Comparison of ENCODE assay signal across 20 cellular contexts in genomic region chr22:48488149-48488551, GRCh38.
DNase-seq lines count a peak whose midpoint lies in the region; ATAC-seq and TF ChIP-seq lines count a peak whose summit lies in the region.
"Had no signal": no experiment of that assay in that cellular context is flagged by ENCODE, and none has a peak within 500 bp of the region (broad histone marks: within the 10 kb centered on the region; RNA-seq: fewer than 3 reads in every experiment).

No MANE protein-coding gene starts in this region.

- peak overlapping the region; percentile 61 for H3K4me3 Mint-ChIP-seq in GM23338
- H3K4me3 Mint-ChIP-seq in T-helper 17 cell: no peak overlapping the region
- H3K4me3 Mint-ChIP-seq: activated naive CD4-positive, alpha-beta T cell treated with anti-CD3 and anti-CD28 coated beads, Interleukin-2, amount 50 U/mL, for 24 hours had no signal

- H3K9me2 ChIP-seq in GM23338 (ENCODE audit: insufficient read depth): no peaks in the 10 kb centered on the region

- ATAC-seq in GM23338 (no peak), HG03097 (IDR thresholded peaks at IDR 0.05; ENCODE audit: low FRiP score, unreplicated experiment) (no peak), T-helper 17 cell (no peak), GM21515 (IDR thresholded peaks at IDR 0.05; ENCODE audit: unreplicated experiment) (no peak)
- ATAC-seq: upper lobe of right lung had no signal

- H3K4me3 ChIP-seq in GM23338 (no peak overlapping the region), astrocyte of the spinal cord (ENCODE audit: low read depth, low read length) (no peak overlapping the region), mesendoderm (ENCODE audit: low read length) (no peak overlapping the region)
- H3K4me3 ChIP-seq: cardiac muscle cell, HAP-1, Peyer's patch, upper lobe of right lung had no signal

- H4K5ac ChIP-seq in mesendoderm (ENCODE audit: low read length): no peak overlapping the region

- H3K79me2 ChIP-seq in GM23338 (replicated peaks; ENCODE audit: insufficient read depth) (peaks cover 6% of the 10 kb centered on the region), mesendoderm (ENCODE audit: control insufficient read depth, insufficient read depth, low read length) (peaks cover 5% of the 10 kb centered on the region)

- H3K56ac ChIP-seq in mesendoderm (ENCODE audit: low read length): no peak overlapping the region

- no peak overlapping the region for H3K9ac ChIP-seq in mesendoderm (ENCODE audit: low read length)

- no peak overlapping the region for H2AK5ac ChIP-seq in mesendoderm (ENCODE audit: low read length)

- DNase-seq in AG08395 (ENCODE audit: low spot score): peak; percentile 48
- DNase-seq in GM23338 (ENCODE audit: low spot score): no peak
- no peak for DNase-seq in astrocyte of the spinal cord (ENCODE audit: low read depth, low spot score)
- peak; percentile 48 for DNase-seq in mesendoderm
- DNase-seq in T-helper 17 cell: no peak
- no peak for DNase-seq in NCI-H146 (lab: John Stamatoyannopoulos, UW)
- DNase-seq: BE2C; glutamatergic neuron; IMR-90; NCI-H510A treated with DMSO at 0.1 percent for 48 hours; occipital lobe; stimulated activated naive CD4-positive, alpha-beta T cell treated with Interleukin-2 at 50 U/mL for 16 hours; T-helper 2 cell had no signal

- H2BK120ac ChIP-seq in mesendoderm (ENCODE audit: low read depth, low read length): no peak overlapping the region

- TF ChIP-seq CTCF in GM23338 (conservative IDR thresholded peaks at IDR 0.05; ENCODE audit: low read depth in 2 of 2) (peak in 1 of 2 experiments; percentile 20; a peak in 1 of 4 replicates), astrocyte of the spinal cord (IDR thresholded peaks at IDR 0.05; ENCODE audit: low read depth, low read length) (peak; percentile 7)

- no peak overlapping the region for H2AFZ ChIP-seq in GM23338

- no peak overlapping the region for H4K8ac ChIP-seq in mesendoderm (ENCODE audit: low read depth, low read length)

- no peak overlapping the region for H3K23ac ChIP-seq in mesendoderm (ENCODE audit: low read length)

- H3K4me1 Mint-ChIP-seq in GM23338 (peaks cover 54% of the 10 kb centered on the region), T-helper 17 cell (peaks cover 3% of the 10 kb centered on the region)
- H3K4me1 Mint-ChIP-seq: activated naive CD4-positive, alpha-beta T cell treated with anti-CD3 and anti-CD28 coated beads, Interleukin-2, amount 50 U/mL, for 24 hours had no signal

- H3K79me1 ChIP-seq in mesendoderm (ENCODE audit: low read length): peaks cover 11% of the 10 kb centered on the region

- H3K27me3 Mint-ChIP-seq in GM23338 (ENCODE audit: insufficient read depth, low read depth, poor library complexity) (peaks cover 31% of the 10 kb centered on the region), T-helper 17 cell (peaks cover 58% of the 10 kb centered on the region)

- H3K9me3 Mint-ChIP-seq in GM23338: no peaks in the 10 kb centered on the region; the same call in 2 of the 3 replicates
- H3K9me3 Mint-ChIP-seq: activated naive CD4-positive, alpha-beta T cell treated with anti-CD3 and anti-CD28 coated beads, Interleukin-2, amount 50 U/mL, for 24 hours had no signal

- no CpG with 5 or more reads among the region's 5 CpGs for WGBS in mesendoderm (ENCODE audit: extremely low coverage, insufficient coverage, low lambda C conversion rate)

- H3K4me1 ChIP-seq in GM23338 (ENCODE audit: insufficient read depth) (peaks cover 8% of the 10 kb centered on the region), mesendoderm (ENCODE audit: control insufficient read depth, low read depth, low read length) (peaks cover 6% of the 10 kb centered on the region)
- H3K4me1 ChIP-seq: BE2C, HAP-1, Peyer's patch, upper lobe of right lung had no signal

- H3K27ac Mint-ChIP-seq in GM23338 (no peak overlapping the region), T-helper 17 cell (no peak overlapping the region)
- H3K27ac Mint-ChIP-seq: activated naive CD4-positive, alpha-beta T cell treated with anti-CD3 and anti-CD28 coated beads, Interleukin-2, amount 50 U/mL, for 24 hours had no signal

- H3K27me3 ChIP-seq in GM23338 (ENCODE audit: insufficient read depth) (peaks cover 22% of the 10 kb centered on the region; the same call in 1 of the 2 replicates), mesendoderm (ENCODE audit: insufficient read depth, low read length, poor library complexity) (no peaks in the 10 kb centered on the region)
- H3K27me3 ChIP-seq: Peyer's patch had no signal

- H3K36me3 Mint-ChIP-seq in GM23338 (ENCODE audit: low read depth) (0 out of 3 replicates have a peak, but pooled peaks cover 2% of the 10 kb centered on the region), T-helper 17 cell (ENCODE audit: low read depth) (no peaks in the 10 kb centered on the region)
- H3K36me3 Mint-ChIP-seq: activated naive CD4-positive, alpha-beta T cell treated with anti-CD3 and anti-CD28 coated beads, Interleukin-2, amount 50 U/mL, for 24 hours had no signal

- no peak overlapping the region for H3K4me2 ChIP-seq in GM23338
- H3K4me2 ChIP-seq in mesendoderm (ENCODE audit: low read length): no peak overlapping the region

- H3F3A ChIP-seq in GM23338 (replicated peaks; ENCODE audit: low read depth): no peaks in the 10 kb centered on the region

- no peak overlapping the region for H3K18ac ChIP-seq in mesendoderm (ENCODE audit: low read length)

- H3K27ac ChIP-seq in GM23338 (ENCODE audit: low read depth) (no peak overlapping the region), mesendoderm (ENCODE audit: low read depth, low read length) (no peak overlapping the region)
- H3K27ac ChIP-seq: cardiac muscle cell, Peyer's patch, upper lobe of right lung had no signal

- no peak overlapping the region for H3K4ac ChIP-seq in mesendoderm (ENCODE audit: low read depth, low read length)

- no peak overlapping the region for H2BK15ac ChIP-seq in mesendoderm (replicated peaks; ENCODE audit: low read depth)

- in situ Hi-C loops in astrocyte of the spinal cord (cut with HindIII; ENCODE audit: low sequenced_read_pairs): no loop called here

- H3K36me3 ChIP-seq in GM23338 (ENCODE audit: insufficient read depth): no peaks in the 10 kb centered on the region
- H3K36me3 ChIP-seq in mesendoderm (ENCODE audit: control insufficient read depth, insufficient read depth, low read length): no peaks in the 10 kb centered on the region
- H3K36me3 ChIP-seq: BE2C, cardiac muscle cell, HAP-1, Peyer's patch, upper lobe of right lung had no signal

- H2BK5ac ChIP-seq in mesendoderm (ENCODE audit: low read length): no peak overlapping the region

- H3K9me3 ChIP-seq in T-helper 17 cell (ENCODE audit: control insufficient read depth, low read length, poor library complexity, severe bottlenecking): no peaks in the 10 kb centered on the region
- H3K9me3 ChIP-seq: BE2C, HAP-1, Peyer's patch, upper lobe of right lung had no signal

- H4K20me1 ChIP-seq in GM23338 (replicated peaks; ENCODE audit: insufficient read depth): no peaks in the 10 kb centered on the region

Comparison
In these comparisons a context has a peak if more than half of its experiments do, and no peak if none do; other contexts are left out.
1. DNase-seq: peak in AG08395 (single experiment) and mesendoderm (single experiment); none in GM23338 (single experiment), astrocyte of the spinal cord (single experiment), T-helper 17 cell (0 of 3) and NCI-H146 (single experiment).